ENCODE assay signal across 16 cellular contexts in genomic region chrX:14875624-14876023, GRCh38. TPM values are rescaled to one million over a fixed set of nuclear protein-coding genes. Genes with fewer than 3 reads are reported as not detected.
DNase-seq lines count a peak whose midpoint lies in the region; ATAC-seq and TF ChIP-seq lines count a peak whose summit lies in the region.
"Had no signal": no experiment of that assay in that cellular context is flagged by ENCODE, and none has a peak within 500 bp of the region (broad histone marks: within the 10 kb centered on the region; RNA-seq: fewer than 3 reads in every experiment).

No MANE protein-coding gene starts in this region.

- no peak overlapping the region for H2AFZ ChIP-seq in Loucy (ENCODE audit: low read length)

- ATAC-seq in CD4-positive, CD25-positive, alpha-beta regulatory T cell (ENCODE audit: low read depth in 2 of 2) = no peak
- no peak for ATAC-seq in GM18498 (IDR thresholded peaks at IDR 0.05; ENCODE audit: unreplicated experiment)
- ATAC-seq in HG03378 (IDR thresholded peaks at IDR 0.05; ENCODE audit: unreplicated experiment) = no peak
- no peak for ATAC-seq in gastroesophageal sphincter
- ATAC-seq: K562, PC-3 had no signal

- no peak for DNase-seq in CD4-positive, CD25-positive, alpha-beta regulatory T cell
- no peak for DNase-seq in COR-L47 (lab: John Stamatoyannopoulos, UW)
- DNase-seq: CD4-positive, alpha-beta memory T cell; HCEC 1CT; NCI-H1048; NCI-H1694; NCI-H510A; PC-3 had no signal

- H3K27me3 ChIP-seq in CD4-positive, CD25-positive, alpha-beta regulatory T cell (ENCODE audit: control insufficient read depth, insufficient read depth, low read length) = no peaks in the 10 kb centered on the region
- H3K27me3 ChIP-seq in Loucy (ENCODE audit: insufficient read depth, low read length, poor library complexity, severe bottlenecking) (no peaks in the 10 kb centered on the region), gastroesophageal sphincter (no peaks in the 10 kb centered on the region)

- no peaks in the 10 kb centered on the region for H3K9me3 Mint-ChIP-seq in CD4-positive, CD25-positive, alpha-beta regulatory T cell
- H3K9me3 Mint-ChIP-seq in nephron = peaks cover 10% of the 10 kb centered on the region
- H3K9me3 Mint-ChIP-seq: CD4-positive, alpha-beta memory T cell had no signal

- peaks cover 36% of the 10 kb centered on the region for H3K79me2 ChIP-seq in Loucy (ENCODE audit: insufficient read depth, low read length)

- H3K4me3 ChIP-seq in CD4-positive, CD25-positive, alpha-beta regulatory T cell (ENCODE audit: low read depth, low read length) = no peak overlapping the region
- H3K4me3 ChIP-seq in Loucy (ENCODE audit: low read length, poor library complexity, severe bottlenecking) (no peak overlapping the region), gastroesophageal sphincter (no peak overlapping the region)
- H3K4me3 ChIP-seq: K562 had no signal

- no peaks in the 10 kb centered on the region for H3K27me3 Mint-ChIP-seq in CD4-positive, CD25-positive, alpha-beta regulatory T cell
- no peaks in the 10 kb centered on the region for H3K27me3 Mint-ChIP-seq in nephron (ENCODE audit: low read depth)
- H3K27me3 Mint-ChIP-seq: CD4-positive, alpha-beta memory T cell had no signal

- TF ChIP-seq POLR2A in gastroesophageal sphincter (IDR thresholded peaks at IDR 0.05) = no peak

- H3F3A ChIP-seq in Loucy (ENCODE audit: low read depth) = no peaks in the 10 kb centered on the region

- H3K4me2 ChIP-seq in Loucy (ENCODE audit: low read depth, low read length, poor library complexity, severe bottlenecking) = peak overlapping the region; percentile 92

- TF ChIP-seq CTCF in Loucy (conservative IDR thresholded peaks at IDR 0.05; ENCODE audit: low read length) = no peak
- 0 out of 2 replicates have a peak, but pooled peaks have one; percentile 9 for TF ChIP-seq CTCF in VCaP (conservative IDR thresholded peaks at IDR 0.05)
- no peak for TF ChIP-seq CTCF in nephron (IDR thresholded peaks at IDR 0.05; ENCODE audit: unreplicated experiment in 3 of 3)
- no peak for TF ChIP-seq CTCF in gastroesophageal sphincter (IDR thresholded peaks at IDR 0.05)

- H3K9me3 ChIP-seq in CD4-positive, CD25-positive, alpha-beta regulatory T cell (ENCODE audit: control insufficient read depth in 2 of 2, low read length in 2 of 2) = no peaks in the 10 kb centered on the region
- H3K9me3 ChIP-seq in Loucy (ENCODE audit: insufficient read depth, low read depth, low read length) = no peaks in the 10 kb centered on the region
- H3K9me3 ChIP-seq in gastroesophageal sphincter = no peaks in the 10 kb centered on the region

- peaks cover 10 to 21% (median 14%) of the 10 kb centered on the region in 4 donors for H3K4me1 Mint-ChIP-seq in CD4-positive, CD25-positive, alpha-beta regulatory T cell
- H3K4me1 Mint-ChIP-seq in nephron = no peaks in the 10 kb centered on the region

- TF ChIP-seq EP300 in gastroesophageal sphincter (IDR thresholded peaks at IDR 0.05) = no peak

- H3K27ac ChIP-seq in CD4-positive, CD25-positive, alpha-beta regulatory T cell (ENCODE audit: insufficient read depth, low read length, poor library complexity, severe bottlenecking) = no peak overlapping the region
- H3K27ac ChIP-seq in VCaP (peak overlapping the region; percentile 43), gastroesophageal sphincter (no peak overlapping the region)
- H3K27ac ChIP-seq: HL-60 had no signal

- H4K20me1 ChIP-seq in Loucy (ENCODE audit: insufficient read depth, low read length, poor library complexity, severe bottlenecking) = peaks cover 8% of the 10 kb centered on the region

- no peaks in the 10 kb centered on the region for H3K36me3 ChIP-seq in CD4-positive, CD25-positive, alpha-beta regulatory T cell (ENCODE audit: control insufficient read depth, insufficient read depth, low read length)
- H3K36me3 ChIP-seq in Loucy (ENCODE audit: insufficient read depth, low read length) = no peaks in the 10 kb centered on the region
- peaks cover 0 to 5% of the 10 kb centered on the region in 2 donors for H3K36me3 ChIP-seq in gastroesophageal sphincter

- no peaks in the 10 kb centered on the region for H3K36me3 Mint-ChIP-seq in CD4-positive, CD25-positive, alpha-beta regulatory T cell
- H3K36me3 Mint-ChIP-seq in nephron (ENCODE audit: low read depth) = peaks cover 11% of the 10 kb centered on the region

- WGBS in gastroesophageal sphincter (ENCODE audit: low coverage in 1 of 2), 2 donors = 82 to 87% methylated on average over 7 of the region's 7 CpGs

- H3K27ac Mint-ChIP-seq in CD4-positive, CD25-positive, alpha-beta regulatory T cell = peak overlapping the region in 1 of 3 donors; percentile 44
- peak overlapping the region in 1 of 3 experiments; percentile 9 for H3K27ac Mint-ChIP-seq in nephron

- peak overlapping the region in 3 of 4 donors; percentile 3 to 52 (median 30) for H3K4me3 Mint-ChIP-seq in CD4-positive, CD25-positive, alpha-beta regulatory T cell
- peak overlapping the region; percentile 59 to 72 (median 66) for H3K4me3 Mint-ChIP-seq in nephron

- H3K9ac ChIP-seq in Loucy (ENCODE audit: low read depth, low read length, poor library complexity, severe bottlenecking) = no peak overlapping the region

- H3K9me2 ChIP-seq in Loucy (replicated peaks; ENCODE audit: low read depth, low read length) = no peaks in the 10 kb centered on the region

- peaks cover 14% of the 10 kb centered on the region for H3K4me1 ChIP-seq in CD4-positive, CD25-positive, alpha-beta regulatory T cell (ENCODE audit: control insufficient read depth, insufficient read depth, low read length, poor library complexity, severe bottlenecking)
- H3K4me1 ChIP-seq in Loucy (ENCODE audit: insufficient read depth, low read length, poor library complexity, severe bottlenecking) = peaks cover 28% of the 10 kb centered on the region
- peaks cover 0 to 24% (median 0%) of the 10 kb centered on the region in 3 donors for H3K4me1 ChIP-seq in gastroesophageal sphincter

RNA-seq across cellular contexts. Expression of gene MOSPD2, which starts 2.4 kb away (rescaled TPM):
- total RNA-seq in CD4-positive, CD25-positive, alpha-beta regulatory T cell = 9.0 TPM
- polyA plus RNA-seq in CD4-positive, CD25-positive, alpha-beta regulatory T cell = 10 to 100 TPM in 1 of 4 donors, 1 to 10 TPM in 3; 5.5 to 10.8 (median 7.9) TPM
- total RNA-seq in gastroesophageal sphincter = 10 to 100 TPM in 2 of 4 donors, 1 to 10 TPM in 2; 8.6 to 15.9 (median 10.1) TPM

RNA-seq across cellular contexts. Expression of gene FANCB, which starts 2.8 kb away (rescaled TPM):
- 2.8 TPM for total RNA-seq in CD4-positive, CD25-positive, alpha-beta regulatory T cell
- 1 to 10 TPM; 1.7 to 2.6 (median 2.1) TPM for polyA plus RNA-seq in CD4-positive, CD25-positive, alpha-beta regulatory T cell
- total RNA-seq in gastroesophageal sphincter = 1 to 10 TPM in 2 of 4 donors, under 1 TPM in 2; 0.67 to 2.4 (median 1.2) TPM
